Comparison of ENCODE assay signal across 8 cellular contexts in genomic region chr1:58546520-58547308, GRCh38. TPM values are rescaled to one million over a fixed set of nuclear protein-coding genes. Genes with fewer than 3 reads are reported as not detected.
DNase-seq lines count a peak whose midpoint lies in the region; ATAC-seq and TF ChIP-seq lines count a peak whose summit lies in the region.

TSS of gene OMA1 (minus strand) at chr1:58546726. CDS start at chr1:58539294, 7,432 bp downstream.

- no peaks in the 10 kb centered on the region for H3K9me3 ChIP-seq in right lobe of liver

- peak within 1 kb of the TSS; percentile 94 to 99 (median 98) for H3K27ac ChIP-seq in right lobe of liver

- peaks cover 0 to 11% (median 0%) of the 10 kb centered on the region in 4 donors for H3K4me1 ChIP-seq in right lobe of liver

- no peaks in the 10 kb centered on the region for H3K36me3 ChIP-seq in right lobe of liver

- peak; percentile 97 to 99 (median 98) for TF ChIP-seq CTCF in right lobe of liver (IDR thresholded peaks at IDR 0.05)

- ATAC-seq in GM19372 (IDR thresholded peaks at IDR 0.05; ENCODE audit: low read depth, unreplicated experiment) (peak; percentile 94), HG03565 (IDR thresholded peaks at IDR 0.05; ENCODE audit: unreplicated experiment) (peak; percentile 95), right lobe of liver (peak; percentile 96 to 98 (median 97))

- peak; percentile 83 for TF ChIP-seq POLR2A in right lobe of liver (IDR thresholded peaks at IDR 0.05)

- no peaks in the 10 kb centered on the region for H3K27me3 ChIP-seq in right lobe of liver

- H3K4me3 ChIP-seq in right lobe of liver = peak within 1 kb of the TSS; percentile 54 to 70 (median 61)

- intact Hi-C loops in right lobe of liver (cut with DNase I) = no loop called here

- WGBS in right lobe of liver (ENCODE audit: insufficient coverage, low coverage, low lambda C conversion rate, missing lambda C conversion rate) = under 1% methylated on average over 45 of the region's 46 CpGs

- DNase-seq in CD1c-positive myeloid dendritic cell (ENCODE audit: extremely low spot score) = peak; percentile 99
- DNase-seq in NCI-H774 (lab: John Stamatoyannopoulos, UW) = peak; percentile 98
- DNase-seq in activated CD4-positive, alpha-beta T cell treated with anti-CD3 and anti-CD28 coated beads, Interleukin-2, amount 50 U/mL, for 48 hours = peak; percentile 97 to 98
- DNase-seq in dermis microvascular lymphatic vessel endothelial cell (ENCODE audit: low read depth in 2 of 2) = peak; percentile 96 to 99
- DNase-seq in right lobe of liver = peak; percentile 98 to 99 (median 98)
- peak; percentile 94 to 97 for DNase-seq in stimulated activated CD4-positive, alpha-beta T cell treated with anti-CD3 and anti-CD28 coated beads, Interleukin-4, amount 100 ng/mL, for 48 hours (ENCODE audit: low read depth in 2 of 2)

RNA-seq across cellular contexts. Expression of gene OMA1, which starts in this region (rescaled TPM):
- 7.0 and 11.0 TPM in 2 replicates for total RNA-seq in dermis microvascular lymphatic vessel endothelial cell
- total RNA-seq in right lobe of liver = 10 to 100 TPM; 16.1 to 29.0 (median 18.9) TPM

Comparison
In these comparisons a context has a peak if more than half of its experiments do, and no peak if none do; other contexts are left out.
1. Peak in every context shown above with its lines: DNase-seq, ATAC-seq, H3K4me3 ChIP-seq and H3K27ac ChIP-seq.